Comparison of ENCODE assay signal across 15 cellular contexts in genomic region chr4:106671711-106672110, GRCh38.
"Had no signal": no experiment of that assay in that cellular context is flagged by ENCODE, and none has a peak within 500 bp of the region (broad histone marks: within the 10 kb centered on the region; RNA-seq: fewer than 3 reads in every experiment).

No MANE protein-coding gene starts in this region.

- ATAC-seq: activated CD4-positive, alpha-beta T cell treated with anti-CD3 and anti-CD28 coated beads for 36 hours; activated CD8-positive, alpha-beta memory T cell treated with anti-CD3 and anti-CD28 coated beads, Interleukin-2, amount 10 ng/mL, durations not matched to agents 7 days and 5 days; activated naive CD4-positive, alpha-beta T cell treated with anti-CD3 and anti-CD28 coated beads, Interleukin-2, amount 50 U/mL, for 72 hours; left lobe of liver; natural killer cell treated with Interleukin-12 subunit alpha and Interleukin-12 subunit beta and Interleukin-15 and Interleukin-18, amount 100 ng/mL, for 72 hours; stimulated activated naive CD8-positive, alpha-beta T cell treated with anti-CD3 and anti-CD28 coated beads, Interleukin-15, Interleukin-2, amounts not matched to agents 100 U/mL and 50 U/mL, for 24 hours had no signal

- H3K27ac ChIP-seq: hepatocyte, transverse colon had no signal

- H3K79me2 ChIP-seq: hepatocyte had no signal

- H3K4me1 ChIP-seq: transverse colon had no signal

- H3K9me3 ChIP-seq: transverse colon had no signal

- H3K4me3 ChIP-seq: hepatocyte, transverse colon had no signal

- H2AFZ ChIP-seq: hepatocyte had no signal

- H3K27me3 ChIP-seq: hepatocyte, transverse colon had no signal

- H3K36me3 ChIP-seq: transverse colon had no signal

- H3K27me3 Mint-ChIP-seq: activated CD4-positive, alpha-beta memory T cell treated with anti-CD3 and anti-CD28 coated beads for 36 hours; activated CD8-positive, alpha-beta memory T cell treated with anti-CD3 and anti-CD28 coated beads, Interleukin-2, amount 10 ng/mL, durations not matched to agents 7 days and 5 days; activated T-cell treated with anti-CD3 and anti-CD28 coated beads, Interleukin-2, amount 50 U/mL, for 24 hours; natural killer cell treated with Interleukin-12 subunit alpha and Interleukin-12 subunit beta and Interleukin-15 and Interleukin-18, amount 100 ng/mL, for 72 hours had no signal

- H3K4me2 ChIP-seq: hepatocyte had no signal

- H3K36me3 Mint-ChIP-seq: activated CD4-positive, alpha-beta memory T cell treated with anti-CD3 and anti-CD28 coated beads for 36 hours; activated CD8-positive, alpha-beta memory T cell treated with anti-CD3 and anti-CD28 coated beads, Interleukin-2, amount 10 ng/mL, durations not matched to agents 7 days and 5 days had no signal

- H3K4me3 Mint-ChIP-seq: activated CD4-positive, alpha-beta memory T cell treated with anti-CD3 and anti-CD28 coated beads for 36 hours; activated CD4-positive, alpha-beta T cell treated with anti-CD3 and anti-CD28 coated beads for 36 hours; activated CD8-positive, alpha-beta memory T cell treated with anti-CD3 and anti-CD28 coated beads, Interleukin-2, amount 10 ng/mL, durations not matched to agents 7 days and 5 days; activated T-cell treated with anti-CD3 and anti-CD28 coated beads, Interleukin-2, amount 50 U/mL, for 24 hours; natural killer cell treated with Interleukin-12 subunit alpha and Interleukin-12 subunit beta and Interleukin-15 and Interleukin-18, amount 100 ng/mL, for 72 hours had no signal

- DNase-seq: activated CD4-positive, alpha-beta memory T cell treated with anti-CD3 and anti-CD28 coated beads for 36 hours; activated CD4-positive, alpha-beta T cell treated with anti-CD3 and anti-CD28 coated beads for 36 hours; activated CD8-positive, alpha-beta memory T cell treated with anti-CD3 and anti-CD28 coated beads, Interleukin-2, amount 10 ng/mL, durations not matched to agents 7 days and 5 days; activated gamma-delta T cell; activated T-cell treated with anti-CD3 and anti-CD28 coated beads, Interleukin-2, amount 50 U/mL, for 24 hours; amygdala; retina; stimulated activated CD4-positive, alpha-beta T cell treated with anti-CD3 and anti-CD28 coated beads, Interleukin-4, amount 100 ng/mL, for 4 hours; stimulated activated CD8-positive, alpha-beta memory T cell treated with anti-CD3 and anti-CD28 coated beads, Interleukin-4, amount 100 ng/mL, for 48 hours; stimulated activated naive CD8-positive, alpha-beta T cell treated with anti-CD3 and anti-CD28 coated beads, Interleukin-15, Interleukin-2, amounts not matched to agents 100 U/mL and 50 U/mL, for 24 hours; transverse colon had no signal

- H3K4me1 Mint-ChIP-seq: activated CD4-positive, alpha-beta T cell treated with anti-CD3 and anti-CD28 coated beads for 36 hours had no signal

- H3K27ac Mint-ChIP-seq: activated CD4-positive, alpha-beta memory T cell treated with anti-CD3 and anti-CD28 coated beads for 36 hours; activated CD4-positive, alpha-beta T cell treated with anti-CD3 and anti-CD28 coated beads for 36 hours; activated CD8-positive, alpha-beta memory T cell treated with anti-CD3 and anti-CD28 coated beads, Interleukin-2, amount 10 ng/mL, durations not matched to agents 7 days and 5 days; activated naive CD4-positive, alpha-beta T cell treated with anti-CD3 and anti-CD28 coated beads, Interleukin-2, amount 50 U/mL, for 72 hours; activated T-cell treated with anti-CD3 and anti-CD28 coated beads, Interleukin-2, amount 50 U/mL, for 24 hours; natural killer cell treated with Interleukin-12 subunit alpha and Interleukin-12 subunit beta and Interleukin-15 and Interleukin-18, amount 100 ng/mL, for 72 hours had no signal
